In genomic region chr19:30784850-30785459, GRCh38 we compare ENCODE assay signal across 1 cellular context.
TF ChIP-seq lines count a peak whose summit lies in the region.

No MANE protein-coding gene starts in this region.

TF ChIP-seq in SK-N-SH treated with all-trans-retinoic acid at 6 μM for 48 hours, 23 proteins besides CTCF, POLR2A, EP300 and RAD21 (continued from another document):
- TF ChIP-seq POU6F1 (CRISPR knock-in tag; IDR thresholded peaks at IDR 0.05; ENCODE audit: borderline replicate concordance, low read depth): no peak
- TF ChIP-seq CSDC2 (CRISPR knock-in tag; IDR thresholded peaks at IDR 0.05): no peak
- TF ChIP-seq RARB (CRISPR knock-in tag; IDR thresholded peaks at IDR 0.05): no peak
- TF ChIP-seq CREB5 (CRISPR knock-in tag; IDR thresholded peaks at IDR 0.05; ENCODE audit: low read depth): no peak
- TF ChIP-seq PPARA (CRISPR knock-in tag; IDR thresholded peaks at IDR 0.05; ENCODE audit: borderline replicate concordance): no peak
- no peak for TF ChIP-seq CSRNP3 (CRISPR knock-in tag; IDR thresholded peaks at IDR 0.05)
- TF ChIP-seq TOX (CRISPR knock-in tag; IDR thresholded peaks at IDR 0.05; ENCODE audit: borderline replicate concordance): no peak
- TF ChIP-seq SNAI2 (CRISPR knock-in tag; IDR thresholded peaks at IDR 0.05): no peak
- no peak for TF ChIP-seq ZFP30 (CRISPR knock-in tag; IDR thresholded peaks at IDR 0.05)
- TF ChIP-seq ZC3H10 (CRISPR knock-in tag; IDR thresholded peaks at IDR 0.05): no peak
- TF ChIP-seq ARNTL (CRISPR knock-in tag; IDR thresholded peaks at IDR 0.05; ENCODE audit: borderline replicate concordance, low read depth): no peak
- TF ChIP-seq TCF4 (CRISPR knock-in tag; IDR thresholded peaks at IDR 0.05; ENCODE audit: borderline replicate concordance): no peak
- TF ChIP-seq ZNF565 (CRISPR knock-in tag; conservative IDR thresholded peaks at IDR 0.05; ENCODE audit: low read depth): no peak
TF ChIP-seq in SK-N-SH treated with all-trans-retinoic acid at 6 μM for 48 hours: peak in this region for 0.
